ENCODE assay signal across 22 cellular contexts in genomic region chr13:76709851-76710250, GRCh38.
"Had no signal": no experiment of that assay in that cellular context is flagged by ENCODE, and none has a peak within 500 bp of the region (broad histone marks: within the 10 kb centered on the region; RNA-seq: fewer than 3 reads in every experiment).

No MANE protein-coding gene starts in this region.

- H3K27me3 ChIP-seq: tibial artery had no signal

- H3K4me3 Mint-ChIP-seq: activated CD4-positive, alpha-beta memory T cell treated with anti-CD3 and anti-CD28 coated beads, Interleukin-2, amount 10 ng/mL, durations not matched to agents 7 days and 5 days; activated naive CD8-positive, alpha-beta T cell treated with anti-CD3 and anti-CD28 coated beads, Interleukin-2, amount 10 ng/mL, durations not matched to agents 7 days and 5 days; activated T-helper 17 cell treated with anti-CD3 and anti-CD28 coated beads, Interleukin-2, amount 50 U/mL, for 72 hours; brain; central memory CD8-positive, alpha-beta T cell; nephron progenitor cell had no signal

- H3K27me3 Mint-ChIP-seq: activated CD4-positive, alpha-beta memory T cell treated with anti-CD3 and anti-CD28 coated beads, Interleukin-2, amount 10 ng/mL, durations not matched to agents 7 days and 5 days; activated naive CD8-positive, alpha-beta T cell treated with anti-CD3 and anti-CD28 coated beads, Interleukin-2, amount 10 ng/mL, durations not matched to agents 7 days and 5 days; activated T-helper 17 cell treated with anti-CD3 and anti-CD28 coated beads, Interleukin-2, amount 50 U/mL, for 72 hours; central memory CD8-positive, alpha-beta T cell had no signal

- H3K27ac ChIP-seq: coronary artery, lower lobe of right lung, tibial artery had no signal

- H3K36me3 ChIP-seq: lower lobe of right lung, tibial artery had no signal

- H3K4me1 Mint-ChIP-seq: activated CD4-positive, alpha-beta memory T cell treated with anti-CD3 and anti-CD28 coated beads, Interleukin-2, amount 10 ng/mL, durations not matched to agents 7 days and 5 days; activated naive CD8-positive, alpha-beta T cell treated with anti-CD3 and anti-CD28 coated beads, Interleukin-2, amount 10 ng/mL, durations not matched to agents 7 days and 5 days; activated T-helper 17 cell treated with anti-CD3 and anti-CD28 coated beads, Interleukin-2, amount 50 U/mL, for 72 hours; central memory CD8-positive, alpha-beta T cell; nephron progenitor cell had no signal

- H3K9me3 ChIP-seq: lower lobe of right lung, tibial artery had no signal

- H3K27ac Mint-ChIP-seq: activated CD4-positive, alpha-beta memory T cell treated with anti-CD3 and anti-CD28 coated beads, Interleukin-2, amount 10 ng/mL, durations not matched to agents 7 days and 5 days; activated naive CD8-positive, alpha-beta T cell treated with anti-CD3 and anti-CD28 coated beads, Interleukin-2, amount 10 ng/mL, durations not matched to agents 7 days and 5 days; activated T-helper 17 cell treated with anti-CD3 and anti-CD28 coated beads, Interleukin-2, amount 50 U/mL, for 72 hours; nephron progenitor cell had no signal

- H3K36me3 Mint-ChIP-seq: activated naive CD8-positive, alpha-beta T cell treated with anti-CD3 and anti-CD28 coated beads, Interleukin-2, amount 10 ng/mL, durations not matched to agents 7 days and 5 days; brain had no signal

- ATAC-seq: activated T-helper 17 cell treated with anti-CD3 and anti-CD28 coated beads, Interleukin-2, amount 50 U/mL, for 72 hours; lower lobe of right lung had no signal

- H3K9me3 Mint-ChIP-seq: activated CD4-positive, alpha-beta memory T cell treated with anti-CD3 and anti-CD28 coated beads, Interleukin-2, amount 10 ng/mL, durations not matched to agents 7 days and 5 days; activated naive CD8-positive, alpha-beta T cell treated with anti-CD3 and anti-CD28 coated beads, Interleukin-2, amount 10 ng/mL, durations not matched to agents 7 days and 5 days; activated T-helper 17 cell treated with anti-CD3 and anti-CD28 coated beads, Interleukin-2, amount 50 U/mL, for 72 hours; brain; central memory CD8-positive, alpha-beta T cell; nephron progenitor cell had no signal

- H3K4me3 ChIP-seq: coronary artery, lower lobe of right lung, tibial artery had no signal

- DNase-seq: activated CD4-positive, alpha-beta memory T cell treated with anti-CD3 and anti-CD28 coated beads, Interleukin-2, amount 10 ng/mL, durations not matched to agents 7 days and 5 days; activated CD4-positive, alpha-beta T cell treated with anti-CD3 and anti-CD28 coated beads for 48 hours; activated CD4-positive, CD25-positive, alpha-beta regulatory T cell; activated naive CD4-positive, alpha-beta T cell treated with Interleukin-2 at 50 U/mL for 16 hours; activated naive CD8-positive, alpha-beta T cell treated with anti-CD3 and anti-CD28 coated beads, Interleukin-2, amount 10 ng/mL, durations not matched to agents 7 days and 5 days; activated T-cell treated with anti-CD3 and anti-CD28 coated beads, Interleukin-2, amount 50 U/mL, for 1 hour; amygdala; lower lobe of right lung; midbrain; nephron progenitor cell; occipital lobe; retina; stimulated activated CD4-positive, alpha-beta T cell treated with anti-CD3 and anti-CD28 coated beads, Interleukin-2, amount 100 ng/mL, for 24 hours; stimulated activated naive CD4-positive, alpha-beta T cell treated with Interleukin-2 at 50 U/mL for 16 hours; substantia nigra; T-helper 1 cell; T-helper 9 cell; tibial artery had no signal
